ENCODE assay signal across 1 cellular context in genomic region chr19:39539519-39540332, GRCh38.
TF ChIP-seq lines count a peak whose summit lies in the region.

EID2 (minus strand) TSS chr19:39540161; CDS start chr19:39540079, 82 bp downstream.

TF ChIP-seq in HepG2, 621 proteins besides CTCF, POLR2A, EP300 and RAD21 (continued from another document and continues in another):
- peak; percentile 45; the same call in 1 of the 2 replicates for TF ChIP-seq ZGPAT (CRISPR knock-in tag; IDR thresholded peaks at IDR 0.05)
- TF ChIP-seq HHEX (CRISPR knock-in tag; IDR thresholded peaks at IDR 0.05) = no peak
- 0 out of 2 replicates have a peak, but pooled peaks have one; percentile 8 for TF ChIP-seq GATAD2A (CRISPR knock-in tag; IDR thresholded peaks at IDR 0.05)
- TF ChIP-seq ARID3A (IDR thresholded peaks at IDR 0.05; ENCODE audit: low read depth, low read length) = no peak
- no peak for TF ChIP-seq NCOR1 (IDR thresholded peaks at IDR 0.05; ENCODE audit: borderline replicate concordance, low read length)
- TF ChIP-seq ZNF367 (CRISPR knock-in tag; IDR thresholded peaks at IDR 0.05; ENCODE audit: borderline replicate concordance) = no peak; the same call in 1 of the 2 replicates
- TF ChIP-seq TMF1 (CRISPR knock-in tag; IDR thresholded peaks at IDR 0.05; ENCODE audit: low read depth) = no peak
- TF ChIP-seq ZNF724P (CRISPR knock-in tag; IDR thresholded peaks at IDR 0.05; ENCODE audit: borderline replicate concordance) = no peak
- TF ChIP-seq FOXA3 (CRISPR knock-in tag; IDR thresholded peaks at IDR 0.05) = peak; percentile 37; the same call in 1 of the 2 replicates
- TF ChIP-seq, protein P1, sequence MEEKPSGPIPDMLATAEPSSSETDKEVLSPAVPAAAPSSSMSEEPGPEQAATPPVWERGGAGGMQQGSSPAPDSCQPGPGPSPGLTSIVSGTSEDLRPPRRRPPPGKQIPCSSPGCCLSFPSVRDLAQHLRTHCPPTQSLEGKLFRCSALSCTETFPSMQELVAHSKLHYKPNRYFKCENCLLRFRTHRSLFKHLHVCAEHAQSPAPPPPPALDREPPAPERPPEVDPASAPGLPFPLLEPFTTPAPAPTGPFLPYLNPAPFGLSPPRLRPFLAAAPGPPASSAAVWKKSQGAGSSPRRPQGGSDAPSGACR (CRISPR knock-in tag; IDR thresholded peaks at IDR 0.05) = no peak
- peak; percentile 59; the same call in 1 of the 2 replicates for TF ChIP-seq ZNF275 (CRISPR knock-in tag; IDR thresholded peaks at IDR 0.05; ENCODE audit: borderline replicate concordance)
- peak; percentile 62; the same call in 1 of the 2 replicates for TF ChIP-seq PRDM15 (CRISPR knock-in tag; IDR thresholded peaks at IDR 0.05)
- TF ChIP-seq ZSCAN22 (CRISPR knock-in tag; IDR thresholded peaks at IDR 0.05) = peak; percentile 97
- TF ChIP-seq ZNF326 (CRISPR knock-in tag; IDR thresholded peaks at IDR 0.05; ENCODE audit: borderline replicate concordance) = no peak
- no peak for TF ChIP-seq SIN3B (IDR thresholded peaks at IDR 0.05; ENCODE audit: low read length)
- TF ChIP-seq REST (IDR thresholded peaks at IDR 0.05; ENCODE audit: borderline replicate concordance in 1 of 2, low read depth in 1 of 2, low read length in 2 of 2) = no peak
- TF ChIP-seq, protein P2, sequence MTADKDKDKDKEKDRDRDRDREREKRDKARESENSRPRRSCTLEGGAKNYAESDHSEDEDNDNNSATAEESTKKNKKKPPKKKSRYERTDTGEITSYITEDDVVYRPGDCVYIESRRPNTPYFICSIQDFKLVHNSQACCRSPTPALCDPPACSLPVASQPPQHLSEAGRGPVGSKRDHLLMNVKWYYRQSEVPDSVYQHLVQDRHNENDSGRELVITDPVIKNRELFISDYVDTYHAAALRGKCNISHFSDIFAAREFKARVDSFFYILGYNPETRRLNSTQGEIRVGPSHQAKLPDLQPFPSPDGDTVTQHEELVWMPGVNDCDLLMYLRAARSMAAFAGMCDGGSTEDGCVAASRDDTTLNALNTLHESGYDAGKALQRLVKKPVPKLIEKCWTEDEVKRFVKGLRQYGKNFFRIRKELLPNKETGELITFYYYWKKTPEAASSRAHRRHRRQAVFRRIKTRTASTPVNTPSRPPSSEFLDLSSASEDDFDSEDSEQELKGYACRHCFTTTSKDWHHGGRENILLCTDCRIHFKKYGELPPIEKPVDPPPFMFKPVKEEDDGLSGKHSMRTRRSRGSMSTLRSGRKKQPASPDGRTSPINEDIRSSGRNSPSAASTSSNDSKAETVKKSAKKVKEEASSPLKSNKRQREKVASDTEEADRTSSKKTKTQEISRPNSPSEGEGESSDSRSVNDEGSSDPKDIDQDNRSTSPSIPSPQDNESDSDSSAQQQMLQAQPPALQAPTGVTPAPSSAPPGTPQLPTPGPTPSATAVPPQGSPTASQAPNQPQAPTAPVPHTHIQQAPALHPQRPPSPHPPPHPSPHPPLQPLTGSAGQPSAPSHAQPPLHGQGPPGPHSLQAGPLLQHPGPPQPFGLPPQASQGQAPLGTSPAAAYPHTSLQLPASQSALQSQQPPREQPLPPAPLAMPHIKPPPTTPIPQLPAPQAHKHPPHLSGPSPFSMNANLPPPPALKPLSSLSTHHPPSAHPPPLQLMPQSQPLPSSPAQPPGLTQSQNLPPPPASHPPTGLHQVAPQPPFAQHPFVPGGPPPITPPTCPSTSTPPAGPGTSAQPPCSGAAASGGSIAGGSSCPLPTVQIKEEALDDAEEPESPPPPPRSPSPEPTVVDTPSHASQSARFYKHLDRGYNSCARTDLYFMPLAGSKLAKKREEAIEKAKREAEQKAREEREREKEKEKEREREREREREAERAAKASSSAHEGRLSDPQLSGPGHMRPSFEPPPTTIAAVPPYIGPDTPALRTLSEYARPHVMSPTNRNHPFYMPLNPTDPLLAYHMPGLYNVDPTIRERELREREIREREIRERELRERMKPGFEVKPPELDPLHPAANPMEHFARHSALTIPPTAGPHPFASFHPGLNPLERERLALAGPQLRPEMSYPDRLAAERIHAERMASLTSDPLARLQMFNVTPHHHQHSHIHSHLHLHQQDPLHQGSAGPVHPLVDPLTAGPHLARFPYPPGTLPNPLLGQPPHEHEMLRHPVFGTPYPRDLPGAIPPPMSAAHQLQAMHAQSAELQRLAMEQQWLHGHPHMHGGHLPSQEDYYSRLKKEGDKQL (CRISPR knock-in tag; IDR thresholded peaks at IDR 0.05; ENCODE audit: low read depth) = no peak
- TF ChIP-seq ZNF562 (CRISPR knock-in tag; IDR thresholded peaks at IDR 0.05; ENCODE audit: borderline replicate concordance) = no peak
- 0 out of 2 replicates have a peak, but pooled peaks have one; percentile 62 for TF ChIP-seq ZSCAN21 (CRISPR knock-in tag; IDR thresholded peaks at IDR 0.05; ENCODE audit: borderline replicate concordance)
- TF ChIP-seq HDAC6 (IDR thresholded peaks at IDR 0.05; ENCODE audit: low read depth, low read length) = no peak
- TF ChIP-seq ZKSCAN8 (CRISPR knock-in tag; IDR thresholded peaks at IDR 0.05; ENCODE audit: borderline replicate concordance) = 0 out of 2 replicates have a peak, but pooled peaks have one; percentile 26
- peak; percentile 74 for TF ChIP-seq HOXA5 (CRISPR knock-in tag; IDR thresholded peaks at IDR 0.05)
- TF ChIP-seq BRCA1 (CRISPR knock-in tag; IDR thresholded peaks at IDR 0.05) = peak; percentile 76; the same call in 1 of the 2 replicates
- TF ChIP-seq KLF6 (CRISPR knock-in tag; IDR thresholded peaks at IDR 0.05) = no peak; the same call in 1 of the 2 replicates
- TF ChIP-seq, protein P3, sequence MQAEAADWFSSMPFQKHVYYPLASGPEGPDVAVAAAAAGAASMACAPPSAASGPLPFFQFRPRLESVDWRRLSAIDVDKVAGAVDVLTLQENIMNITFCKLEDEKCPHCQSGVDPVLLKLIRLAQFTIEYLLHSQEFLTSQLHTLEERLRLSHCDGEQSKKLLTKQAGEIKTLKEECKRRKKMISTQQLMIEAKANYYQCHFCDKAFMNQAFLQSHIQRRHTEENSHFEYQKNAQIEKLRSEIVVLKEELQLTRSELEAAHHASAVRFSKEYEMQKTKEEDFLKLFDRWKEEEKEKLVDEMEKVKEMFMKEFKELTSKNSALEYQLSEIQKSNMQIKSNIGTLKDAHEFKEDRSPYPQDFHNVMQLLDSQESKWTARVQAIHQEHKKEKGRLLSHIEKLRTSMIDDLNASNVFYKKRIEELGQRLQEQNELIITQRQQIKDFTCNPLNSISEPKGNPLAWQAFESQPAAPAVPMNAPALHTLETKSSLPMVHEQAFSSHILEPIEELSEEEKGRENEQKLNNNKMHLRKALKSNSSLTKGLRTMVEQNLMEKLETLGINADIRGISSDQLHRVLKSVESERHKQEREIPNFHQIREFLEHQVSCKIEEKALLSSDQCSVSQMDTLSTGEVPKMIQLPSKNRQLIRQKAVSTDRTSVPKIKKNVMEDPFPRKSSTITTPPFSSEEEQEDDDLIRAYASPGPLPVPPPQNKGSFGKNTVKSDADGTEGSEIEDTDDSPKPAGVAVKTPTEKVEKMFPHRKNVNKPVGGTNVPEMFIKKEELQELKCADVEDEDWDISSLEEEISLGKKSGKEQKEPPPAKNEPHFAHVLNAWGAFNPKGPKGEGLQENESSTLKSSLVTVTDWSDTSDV (CRISPR knock-in tag; IDR thresholded peaks at IDR 0.05) = peak; percentile 65; the same call in 1 of the 2 replicates
- TF ChIP-seq SIN3A (IDR thresholded peaks at IDR 0.05; ENCODE audit: borderline replicate concordance, low read depth, low read length) = no peak; the same call in 1 of the 2 replicates
- no peak; the same call in 1 of the 2 replicates for TF ChIP-seq ZNF605 (CRISPR knock-in tag; IDR thresholded peaks at IDR 0.05)
- TF ChIP-seq ZNF713 (CRISPR knock-in tag; IDR thresholded peaks at IDR 0.05) = no peak
- TF ChIP-seq RORA (CRISPR knock-in tag; IDR thresholded peaks at IDR 0.05) = no peak
- TF ChIP-seq CHD2 (IDR thresholded peaks at IDR 0.05; ENCODE audit: low read depth, low read length) = peak; percentile 37; the same call in 1 of the 2 replicates
- TF ChIP-seq NFKB2 (CRISPR knock-in tag; IDR thresholded peaks at IDR 0.05; ENCODE audit: borderline replicate concordance) = peak; percentile 92; the same call in 1 of the 2 replicates
- no peak for TF ChIP-seq ZIK1 (CRISPR knock-in tag; IDR thresholded peaks at IDR 0.05; ENCODE audit: borderline replicate concordance, low read depth)
